ENCODE assay signal across 17 cellular contexts in genomic region chr3:83738202-83738601, GRCh38.
"Had no signal": no experiment of that assay in that cellular context is flagged by ENCODE, and none has a peak within 500 bp of the region (broad histone marks: within the 10 kb centered on the region; RNA-seq: fewer than 3 reads in every experiment).

No MANE protein-coding gene starts in this region.

- DNase-seq: activated CD4-positive, alpha-beta memory T cell treated with anti-CD3 and anti-CD28 coated beads for 36 hours; activated CD8-positive, alpha-beta memory T cell treated with anti-CD3 and anti-CD28 coated beads, Interleukin-2, amount 10 ng/mL, durations not matched to agents 7 days and 5 days; activated naive CD4-positive, alpha-beta T cell treated with anti-CD3 and anti-CD28 coated beads, Interleukin-2, amount 10 ng/mL, durations not matched to agents 7 days and 5 days; activated T-cell treated with anti-CD3 and anti-CD28 coated beads, Interleukin-2, amount 50 U/mL, for 24 hours; endodermal cell; erythroblast; heart right ventricle; lower lobe of right lung; nucleus accumbens; posterior cingulate gyrus; stimulated activated CD4-positive, alpha-beta T cell treated with anti-CD3 and anti-CD28 coated beads, Interleukin-4, amount 100 ng/mL, for 1 hour; stimulated activated naive B cell treated with anti-CD40 and anti-IgM and Interleukin-4, amounts not matched to agents 10 μg/mL and 1 μg/mL and 100 μg/mL, for 72 hours; tibial artery; uterus had no signal

- FAIRE-seq: bronchial epithelial cell had no signal

- H3K4me3 ChIP-seq: ascending aorta, gastroesophageal sphincter, heart right ventricle, lower lobe of right lung, tibial artery, uterus had no signal
